ENCODE assay signal across 8 cellular contexts in the genomic region with DNA sequence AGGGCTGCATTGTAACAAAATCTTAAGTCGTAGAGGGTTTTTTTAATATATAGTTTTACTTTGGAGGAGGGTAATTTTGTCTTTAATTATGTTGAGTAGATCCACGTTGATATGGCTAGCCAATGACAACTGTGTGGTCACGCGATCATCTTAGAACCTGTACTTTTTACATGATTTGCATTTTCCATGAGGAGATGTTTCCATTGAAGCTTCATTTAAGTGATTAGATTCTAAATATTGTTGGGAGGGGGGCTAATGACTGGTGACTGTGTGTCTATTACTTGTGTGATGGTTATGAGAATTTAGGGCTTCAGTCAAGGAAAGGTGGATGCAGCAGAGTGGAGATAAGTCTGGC. TPM values are rescaled to one million over a fixed set of nuclear protein-coding genes. Genes with fewer than 3 reads are reported as not detected.
A peak's percentile ranks its signal among the peaks of the same experiment; 100 is the strongest.
DNase-seq lines count a peak whose midpoint lies in the region; ATAC-seq and TF ChIP-seq lines count a peak whose summit lies in the region.
"Not testable (repeated sequence)": the region's sequence is repeated elsewhere in the genome, so short reads cannot be mapped to it uniquely, and the experiment has no call there.

No MANE protein-coding gene starts in this region.

- not testable (repeated sequence) for H3K27me3 Mint-ChIP-seq in activated B cell treated with CpG ODN at 0.5 μM for 24 hours, brain

- intact Hi-C loops in activated B cell treated with CpG ODN at 0.5 μM for 24 hours (cut with micrococcal nuclease) (loop anchor here (5.0 to 10.0 kb wide), 3 partner anchors 135 to 737 kb away; partner anchors contain the start of genes ATP6V1F and RBM28), prostate gland (cut with DNase I) (loop anchor here (5.0 kb wide), 1 partner anchor 405 kb away; no protein-coding TSS in a partner anchor)

- H3K9me3 Mint-ChIP-seq in activated B cell treated with CpG ODN at 0.5 μM for 24 hours, brain: not testable (repeated sequence)

- POLR2A ChIA-PET in activated B cell treated with CpG ODN at 0.5 μM for 24 hours (lab: Charles Lee) = interaction anchor here (1.4 to 1.7 kb wide), 2 partner anchors 22 to 386 kb away, joined by 3 to 5 read pairs; partner anchors contain the start of genes ATP6V1F and HILPDA

- not testable (repeated sequence) for H3K27me3 ChIP-seq in lung (ENCODE audit: control insufficient read depth, insufficient read depth); prostate gland (replicated peaks; ENCODE audit: insufficient read depth)

- H3K27ac Mint-ChIP-seq in activated B cell treated with CpG ODN at 0.5 μM for 24 hours (peak overlapping the region; percentile 93), brain (peak overlapping the region; percentile 97 to 99 (median 98))

- not testable (repeated sequence) for H3K9me3 ChIP-seq in lung (ENCODE audit: control insufficient read depth in 2 of 2, insufficient read depth in 1 of 2, low read length in 1 of 2); prostate gland

- not testable (repeated sequence) for ATAC-seq in activated B cell treated with CpG ODN at 0.5 μM for 24 hours (ENCODE audit: low read depth); lung (ENCODE audit: insufficient read depth, low FRiP score)

- H3K4me3 ChIP-seq in GM12875 (ENCODE audit: low read depth, low read length) (peak overlapping the region; percentile 75), LNCaP clone FGC (ENCODE audit: low read depth, low read length) (peak overlapping the region; percentile 79), fibroblast of mammary gland (ENCODE audit: control insufficient read depth, low read depth, low read length) (peak overlapping the region; percentile 75), lung (peak overlapping the region; percentile 83), prostate gland (peak overlapping the region; percentile 67 to 75), urinary bladder (ENCODE audit: low read depth, low read length) (peak overlapping the region; percentile 57)

- H3K4me3 Mint-ChIP-seq in activated B cell treated with CpG ODN at 0.5 μM for 24 hours = peak overlapping the region; percentile 98
- peak overlapping the region; percentile 95 to 99 (median 98) for H3K4me3 Mint-ChIP-seq in brain

- not testable (repeated sequence) for H3K36me3 ChIP-seq in lung (ENCODE audit: control insufficient read depth in 2 of 2, insufficient read depth in 2 of 2, low read length in 2 of 2); prostate gland; urinary bladder (ENCODE audit: insufficient read depth)

- H3K27ac ChIP-seq in lung (ENCODE audit: low read depth in 1 of 2, low read length in 1 of 2) = peak overlapping the region; percentile 89 to 90
- H3K27ac ChIP-seq in prostate gland = peak overlapping the region; percentile 75 to 84
- not testable (repeated sequence) for H3K27ac ChIP-seq in urinary bladder (ENCODE audit: low read depth)

- not testable (repeated sequence) for TF ChIP-seq POLR2A in prostate gland (IDR thresholded peaks at IDR 0.05)

- not testable (repeated sequence) for TF ChIP-seq CTCF in GM12875 (IDR thresholded peaks at IDR 0.05; ENCODE audit: borderline replicate concordance, insufficient read depth, low read depth, low read length); LNCaP clone FGC (IDR thresholded peaks at IDR 0.05; ENCODE audit: control insufficient read depth, extremely low read depth, insufficient read depth); activated B cell treated with CpG ODN at 0.5 μM for 24 hours (IDR thresholded peaks at IDR 0.05); brain (conservative IDR thresholded peaks at IDR 0.05); fibroblast of mammary gland (conservative IDR thresholded peaks at IDR 0.05; ENCODE audit: control insufficient read depth, insufficient read depth, low read depth, low read length); lung (IDR thresholded peaks at IDR 0.05; ENCODE audit: control extremely low read depth, extremely low read depth); prostate gland (IDR thresholded peaks at IDR 0.05)

- CTCF ChIA-PET in activated B cell treated with CpG ODN at 0.5 μM for 24 hours (lab: Charles Lee) = not testable (repeated sequence)

- DNase-seq in LNCaP clone FGC (ENCODE audit: low read depth); activated B cell treated with CpG ODN at 0.5 μM for 24 hours; fibroblast of mammary gland (ENCODE audit: low read depth); lung (ENCODE audit: low spot score); prostate gland (ENCODE audit: low spot score): not testable (repeated sequence)

- H3K4me1 Mint-ChIP-seq in activated B cell treated with CpG ODN at 0.5 μM for 24 hours (peaks cover 21% of the 10 kb centered on the region), brain (peaks cover 41% of the 10 kb centered on the region)

- not testable (repeated sequence) for H3K4me1 ChIP-seq in lung (ENCODE audit: control insufficient read depth in 2 of 2, insufficient read depth in 2 of 2, low read length in 2 of 2); prostate gland (replicated peaks); urinary bladder (ENCODE audit: insufficient read depth)

- 5 to 7% methylated on average over 4 of the region's 4 CpGs for whole genome bisulfite sequencing in lung, 2 donors
- under 1% methylated on average over 4 of the region's 4 CpGs for WGBS in prostate gland
- WGBS in urinary bladder = 5% methylated on average over 4 of the region's 4 CpGs

- peaks cover 31% of the 10 kb centered on the region for H3K36me3 Mint-ChIP-seq in activated B cell treated with CpG ODN at 0.5 μM for 24 hours (ENCODE audit: low read depth)
- not testable (repeated sequence) for H3K36me3 Mint-ChIP-seq in brain

RNA-seq across cellular contexts. Expression of gene METTL2B, which starts 0.8 kb away (rescaled TPM):
- total RNA-seq in activated B cell treated with CpG ODN at 0.5 μM for 24 hours (32.7 and 35.7 TPM in 2 replicates), lung (10 to 100 TPM; 19.2 to 25.0 TPM), prostate gland (10 to 100 TPM; 16.2 to 28.9 TPM), urinary bladder (32.5 TPM)
- polyA plus RNA-seq in brain (ENCODE audit: insufficient read depth, low read depth, low replicate concordance) (20.9 TPM), lung (10 to 100 TPM; 11.5 to 12.4 TPM), urinary bladder (12.1 TPM)

RNA-seq across cellular contexts. Expression of gene HILPDA, which starts 21.6 kb away (rescaled TPM):
- total RNA-seq in activated B cell treated with CpG ODN at 0.5 μM for 24 hours (14.5 and 17.0 TPM in 2 replicates), lung (10 to 100 TPM; 12.5 to 61.9 TPM), prostate gland (10 to 100 TPM in 1 of 2 donors, 1 to 10 TPM in 1; 6.9 to 41.5 TPM), urinary bladder (31.8 TPM)
- polyA plus RNA-seq in brain (ENCODE audit: insufficient read depth, low read depth, low replicate concordance) (24.3 TPM), lung (10 to 100 TPM in 1 of 2 donors, 1 to 10 TPM in 1; 6.6 to 13.9 TPM), urinary bladder (12.4 TPM)
